Comparison of ENCODE assay signal across 8 cellular contexts in genomic region chr15:100596792-100597191, GRCh38.
DNase-seq lines count a peak whose midpoint lies in the region; ATAC-seq and TF ChIP-seq lines count a peak whose summit lies in the region.

No MANE protein-coding gene starts in this region.

- peak; percentile 75 for ATAC-seq in GM19023 (IDR thresholded peaks at IDR 0.05; ENCODE audit: unreplicated experiment)
- ATAC-seq in HG03103 (IDR thresholded peaks at IDR 0.05; ENCODE audit: low read depth, unreplicated experiment), result peak; percentile 86

- DNase-seq in activated CD4-positive, alpha-beta T cell treated with anti-CD3 and anti-CD28 coated beads for 48 hours, result peak; percentile 96
- DNase-seq in erythroblast (lab: John Stamatoyannopoulos, UW), result peak; percentile 93 to 94
- peak; percentile 77 to 89 for DNase-seq in stimulated activated CD8-positive, alpha-beta memory T cell treated with anti-CD3 and anti-CD28 coated beads, Interleukin-2, amount 100 ng/mL, for 48 hours (ENCODE audit: low read depth in 2 of 2)
- no peak for DNase-seq in NCI-H2107 (lab: John Stamatoyannopoulos, UW)
- no peak for DNase-seq in cortex of kidney (lab: John Stamatoyannopoulos, UW)
- no peak for DNase-seq in DMS153 treated with DMSO at 0.1 percent for 48 hours (lab: John Stamatoyannopoulos, UW; ENCODE audit: unreplicated experiment)

- peak; percentile 53 for TF ChIP-seq POLR2A in erythroblast (IDR thresholded peaks at IDR 0.05; ENCODE audit: low read length)

Comparison
In these comparisons a context has a peak if more than half of its experiments do, and no peak if none do; other contexts are left out.
1. DNase-seq: peak in activated CD4-positive, alpha-beta T cell treated with anti-CD3 and anti-CD28 coated beads for 48 hours (single experiment), erythroblast (2 of 2) and stimulated activated CD8-positive, alpha-beta memory T cell treated with anti-CD3 and anti-CD28 coated beads, Interleukin-2, amount 100 ng/mL, for 48 hours (2 of 2); none in NCI-H2107 (single experiment), cortex of kidney (single experiment) and DMS153 treated with DMSO at 0.1 percent for 48 hours (single experiment).